ENCODE assay signal across 8 cellular contexts in genomic region chr22:37640591-37641250, GRCh38. TPM values are rescaled to one million over a fixed set of nuclear protein-coding genes. Genes with fewer than 3 reads are reported as not detected.
DNase-seq lines count a peak whose midpoint lies in the region; ATAC-seq and TF ChIP-seq lines count a peak whose summit lies in the region.

No MANE protein-coding gene starts in this region.

- H3K4me3 ChIP-seq in heart left ventricle, result peak overlapping the region in 9 of 12 donors; percentile 51 to 77 (median 59)
- peak overlapping the region; percentile 66 for H3K4me3 ChIP-seq in adipocyte (ENCODE audit: low read length)
- H3K4me3 ChIP-seq in right lobe of liver, result peak overlapping the region; percentile 38 to 49 (median 41)
- peak overlapping the region; percentile 67 for H3K4me3 ChIP-seq in urinary bladder (ENCODE audit: low read depth, low read length)

- ATAC-seq in heart left ventricle (peak in 1 of 4 donors; percentile 1), Right ventricle myocardium superior (ENCODE audit: poor library complexity) (no peak), right lobe of liver (no peak), HG03354 (IDR thresholded peaks at IDR 0.05; ENCODE audit: poor library complexity, severe bottlenecking, unreplicated experiment) (no peak), GM21737 (IDR thresholded peaks at IDR 0.05; ENCODE audit: unreplicated experiment) (no peak)

- H3K27me3 ChIP-seq in heart left ventricle (peaks cover 0 to 9% (median 0%) of the 10 kb centered on the region in 9 donors), adipocyte (replicated peaks; ENCODE audit: control insufficient read depth, insufficient read depth, low read length) (no peaks in the 10 kb centered on the region), right lobe of liver (no peaks in the 10 kb centered on the region)

- peaks cover 0 to 79% (median 16%) of the 10 kb centered on the region in 12 donors for H3K4me1 ChIP-seq in heart left ventricle
- H3K4me1 ChIP-seq in adipocyte (ENCODE audit: control insufficient read depth, insufficient read depth, low read length), result peaks cover 32% of the 10 kb centered on the region
- H3K4me1 ChIP-seq in right lobe of liver, result peaks cover 0 to 10% (median 0%) of the 10 kb centered on the region in 4 donors
- H3K4me1 ChIP-seq in urinary bladder (ENCODE audit: insufficient read depth), result no peaks in the 10 kb centered on the region

- H3K9me3 ChIP-seq in heart left ventricle (no peaks in the 10 kb centered on the region), adipocyte (ENCODE audit: control insufficient read depth, low read length) (no peaks in the 10 kb centered on the region), right lobe of liver (no peaks in the 10 kb centered on the region)

- DNase-seq in heart left ventricle (no peak), Right ventricle myocardium superior (no peak), adipocyte (ENCODE audit: low read depth) (no peak), right lobe of liver (peak in 1 of 3 donors; percentile 11), NCI-H1092 treated with DMSO at 0.1 percent for 48 hours (lab: John Stamatoyannopoulos, UW) (no peak)

- intact Hi-C loops in heart left ventricle (cut with DNase I) (loop anchor here in 6 of 10 donors (5.0 to 10.0 kb wide), 5 partner anchors 37 to 154 kb away; partner anchors contain the start of gene LGALS1 (in 1 of the 6)), Right ventricle myocardium superior (cut with DNase I) (loop anchor here (5.0 kb wide), 1 partner anchor 152 kb away; no protein-coding TSS in a partner anchor), right lobe of liver (cut with DNase I) (loop anchor here (5.0 to 10.0 kb wide), 2 partner anchors 42 to 84 kb away; no protein-coding TSS in a partner anchor)

- TF ChIP-seq POLR2A in heart left ventricle (IDR thresholded peaks at IDR 0.05) (no peak), right lobe of liver (IDR thresholded peaks at IDR 0.05) (no peak)

- H3K36me3 ChIP-seq in heart left ventricle (peaks cover 0 to 43% (median 0%) of the 10 kb centered on the region in 9 donors), adipocyte (ENCODE audit: control insufficient read depth, insufficient read depth, low read length, severe bottlenecking) (no peaks in the 10 kb centered on the region), right lobe of liver (no peaks in the 10 kb centered on the region), urinary bladder (ENCODE audit: insufficient read depth) (no peaks in the 10 kb centered on the region)

- H3K27ac ChIP-seq in heart left ventricle, result peak overlapping the region in 4 of 12 donors; percentile 53 to 94 (median 70)
- H3K27ac ChIP-seq in right lobe of liver, result peak overlapping the region in 1 of 3 donors; percentile 38
- H3K27ac ChIP-seq in urinary bladder (ENCODE audit: low read depth), result peak overlapping the region; percentile 46

- H3K9ac ChIP-seq in adipocyte (ENCODE audit: low read length), result peak overlapping the region; percentile 61

- WGBS in heart left ventricle, 4 donors, result 79 to 100% (median 84%) methylated on average over 2 to 16 of the region's 16 CpGs
- 20% methylated on average over 2 of the region's 16 CpGs for WGBS in right lobe of liver (ENCODE audit: insufficient coverage, low coverage, low lambda C conversion rate, missing lambda C conversion rate)
- WGBS in urinary bladder, result 63% methylated on average over 16 of the region's 16 CpGs

- TF ChIP-seq CTCF in heart left ventricle (IDR thresholded peaks at IDR 0.05) (no peak), right lobe of liver (IDR thresholded peaks at IDR 0.05) (no peak)

RNA-seq across cellular contexts. Expression of gene SH3BP1, which starts 1.3 kb away (rescaled TPM):
- 10 to 100 TPM in 1 of 9 donors, 1 to 10 TPM in 6, under 1 TPM in 2; 0.44 to 19.7 (median 2.0) TPM for total RNA-seq in heart left ventricle
- polyA plus RNA-seq in heart left ventricle, result 1 to 10 TPM in 1 of 2 donors, under 1 TPM in 1; 1.00 to 2.2 TPM
- total RNA-seq in Right ventricle myocardium superior, result 1.9 TPM
- 1 to 10 TPM; 1.6 to 4.8 (median 2.8) TPM for total RNA-seq in right lobe of liver
- total RNA-seq in urinary bladder, result 10.9 TPM
- 11.3 TPM for polyA plus RNA-seq in urinary bladder

RNA-seq across cellular contexts. Expression of gene PDXP, which starts 17.8 kb away (rescaled TPM):
- total RNA-seq in heart left ventricle (10 to 100 TPM; 15.2 to 33.1 (median 25.9) TPM), Right ventricle myocardium superior (17.6 TPM), right lobe of liver (10 to 100 TPM; 15.7 to 63.4 (median 34.4) TPM), urinary bladder (3.2 TPM)
- polyA plus RNA-seq in heart left ventricle (10 to 100 TPM; 12.8 to 36.4 TPM), urinary bladder (15.1 TPM)

RNA-seq across cellular contexts. Expression of gene GGA1, which starts 32.1 kb away (rescaled TPM):
- 10 to 100 TPM; 22.7 to 45.7 (median 27.4) TPM for total RNA-seq in heart left ventricle
- 10 to 100 TPM; 27.4 to 39.4 TPM for polyA plus RNA-seq in heart left ventricle
- 22.3 TPM for total RNA-seq in Right ventricle myocardium superior
- total RNA-seq in right lobe of liver, result 10 to 100 TPM; 18.4 to 27.3 (median 24.1) TPM
- 29.3 TPM for total RNA-seq in urinary bladder
- polyA plus RNA-seq in urinary bladder, result 45.4 TPM

RNA-seq across cellular contexts. Expression of gene LGALS1, which starts 34.7 kb away (rescaled TPM):
- total RNA-seq in heart left ventricle, result 1,000 to 10,000 TPM in 3 of 9 donors, 100 to 1,000 TPM in 6; 722 to 2,034 (median 903) TPM
- 1,000 to 10,000 TPM; 1,230 to 2,204 TPM for polyA plus RNA-seq in heart left ventricle
- total RNA-seq in Right ventricle myocardium superior, result 1,068 TPM
- total RNA-seq in right lobe of liver, result 100 to 1,000 TPM in 4 of 6 experiments, 10 to 100 TPM in 2; 34.7 to 267 (median 141) TPM
- total RNA-seq in urinary bladder, result 1,499 TPM
- polyA plus RNA-seq in urinary bladder, result 1,781 TPM

RNA-seq across cellular contexts. Expression of gene NOL12, which starts 45.4 kb away (rescaled TPM):
- total RNA-seq in heart left ventricle, result 10 to 100 TPM in 8 of 9 donors, 1 to 10 TPM in 1; 8.0 to 16.3 (median 13.8) TPM
- 10 to 100 TPM; 16.8 to 29.2 TPM for polyA plus RNA-seq in heart left ventricle
- total RNA-seq in Right ventricle myocardium superior, result 14.3 TPM
- 10 to 100 TPM in 2 of 6 experiments, 1 to 10 TPM in 4; 8.4 to 16.1 (median 9.4) TPM for total RNA-seq in right lobe of liver
- 8.7 TPM for total RNA-seq in urinary bladder
- polyA plus RNA-seq in urinary bladder, result 17.9 TPM
